30 cellular contexts compared by ENCODE assay signal in genomic region chr4:87806520-87806919, GRCh38. TPM values are rescaled to one million over a fixed set of nuclear protein-coding genes. Genes with fewer than 3 reads are reported as not detected.
DNase-seq lines count a peak whose midpoint lies in the region; TF ChIP-seq lines count a peak whose summit lies in the region.
"Had no signal": no experiment of that assay in that cellular context is flagged by ENCODE, and none has a peak within 500 bp of the region (broad histone marks: within the 10 kb centered on the region; RNA-seq: fewer than 3 reads in every experiment).

No MANE protein-coding gene starts in this region.

- H3K27ac Mint-ChIP-seq in activated T-helper 2 cell treated with anti-CD3 and anti-CD28 coated beads, Interferon-gamma antibody, Interleukin-2, Interleukin-4, amounts not matched to agents 10 μg/mL and 5 μg/mL and 100 μg/mL, durations not matched to agents 14 hours and 24 hours and 36 hours: no peak overlapping the region
- H3K27ac Mint-ChIP-seq: activated CD4-positive, alpha-beta T cell treated with anti-CD3 and anti-CD28 coated beads, Interleukin-2, amount 10 ng/mL, durations not matched to agents 24 days and 14 days; activated CD8-positive, alpha-beta memory T cell treated with anti-CD3 and anti-CD28 coated beads, Interleukin-2, amount 10 ng/mL, durations not matched to agents 7 days and 5 days; activated naive CD4-positive, alpha-beta T cell treated with anti-CD3 and anti-CD28 coated beads, Interleukin-2, amount 50 U/mL, for 24 hours; neural progenitor cell had no signal

- no peak for TF ChIP-seq CTCF in astrocyte of the spinal cord (IDR thresholded peaks at IDR 0.05; ENCODE audit: low read depth, low read length)

- H3K36me3 ChIP-seq in ACC112 (ENCODE audit: insufficient read depth, low read length): no peaks in the 10 kb centered on the region
- H3K36me3 ChIP-seq: ascending aorta, HAP-1, neural progenitor cell had no signal

- DNase-seq in HS-5 (ENCODE audit: low read depth) (peak; percentile 46), astrocyte of the spinal cord (ENCODE audit: low read depth, low spot score) (peak; percentile 42), kidney tubule cell (ENCODE audit: low spot score) (peak; percentile 8), hypothalamus (lab: John Stamatoyannopoulos, UW) (no peak), superior temporal gyrus (ENCODE audit: extremely low spot score) (no peak)
- no peak for DNase-seq in effector CD4-positive, alpha-beta T cell
- no peak for DNase-seq in activated T-helper 2 cell treated with anti-CD3 and anti-CD28 coated beads, Interferon-gamma antibody, Interleukin-2, Interleukin-4, amounts not matched to agents 10 μg/mL and 5 μg/mL and 100 μg/mL, durations not matched to agents 14 hours and 24 hours and 36 hours (ENCODE audit: low spot score)
- DNase-seq: activated CD4-positive, alpha-beta T cell treated with anti-CD3 and anti-CD28 coated beads, Interleukin-2, amount 10 ng/mL, durations not matched to agents 24 days and 14 days; activated CD8-positive, alpha-beta memory T cell treated with anti-CD3 and anti-CD28 coated beads, Interleukin-2, amount 10 ng/mL, durations not matched to agents 7 days and 5 days; DMS53; effector memory CD4-positive, alpha-beta T cell; NCI-H1417; NCI-H2081 treated with DMSO at 0.1 percent for 48 hours; NCI-H82; psoas muscle; stimulated activated CD4-positive, alpha-beta T cell treated with anti-CD3 and anti-CD28 coated beads, Interleukin-2, amount 100 ng/mL, for 24 hours; T-helper 2 cell had no signal

- H3K4me3 Mint-ChIP-seq in activated T-helper 2 cell treated with anti-CD3 and anti-CD28 coated beads, Interferon-gamma antibody, Interleukin-2, Interleukin-4, amounts not matched to agents 10 μg/mL and 5 μg/mL and 100 μg/mL, durations not matched to agents 14 hours and 24 hours and 36 hours (ENCODE audit: low read depth): no peak overlapping the region
- H3K4me3 Mint-ChIP-seq: activated CD4-positive, alpha-beta T cell treated with anti-CD3 and anti-CD28 coated beads, Interleukin-2, amount 10 ng/mL, durations not matched to agents 24 days and 14 days; activated CD8-positive, alpha-beta memory T cell treated with anti-CD3 and anti-CD28 coated beads, Interleukin-2, amount 10 ng/mL, durations not matched to agents 7 days and 5 days; activated naive CD4-positive, alpha-beta T cell treated with anti-CD3 and anti-CD28 coated beads, Interleukin-2, amount 50 U/mL, for 24 hours; neural progenitor cell had no signal

- in situ Hi-C loops in astrocyte of the spinal cord (cut with HindIII; ENCODE audit: low sequenced_read_pairs): no loop called here

- peak overlapping the region; percentile 9; the same call in 1 of the 2 replicates for H3K4me3 ChIP-seq in ACC112 (ENCODE audit: low read depth, low read length)
- H3K4me3 ChIP-seq in astrocyte of the spinal cord (ENCODE audit: low read depth, low read length): no peak overlapping the region
- H3K4me3 ChIP-seq: ascending aorta, HAP-1, lung, neural progenitor cell, psoas muscle, skin epidermis had no signal

- H3K27me3 Mint-ChIP-seq in activated T-helper 2 cell treated with anti-CD3 and anti-CD28 coated beads, Interferon-gamma antibody, Interleukin-2, Interleukin-4, amounts not matched to agents 10 μg/mL and 5 μg/mL and 100 μg/mL, durations not matched to agents 14 hours and 24 hours and 36 hours (ENCODE audit: low read depth): no peaks in the 10 kb centered on the region
- H3K27me3 Mint-ChIP-seq: activated CD4-positive, alpha-beta T cell treated with anti-CD3 and anti-CD28 coated beads, Interleukin-2, amount 10 ng/mL, durations not matched to agents 24 days and 14 days had no signal

- H3K27ac ChIP-seq in ACC112 (ENCODE audit: low read depth, low read length): peak overlapping the region; percentile 50
- H3K27ac ChIP-seq: ascending aorta, neural progenitor cell, psoas muscle, skin epidermis had no signal

- no peaks in the 10 kb centered on the region for H3K4me1 Mint-ChIP-seq in activated T-helper 2 cell treated with anti-CD3 and anti-CD28 coated beads, Interferon-gamma antibody, Interleukin-2, Interleukin-4, amounts not matched to agents 10 μg/mL and 5 μg/mL and 100 μg/mL, durations not matched to agents 14 hours and 24 hours and 36 hours (ENCODE audit: low read depth)
- H3K4me1 Mint-ChIP-seq: activated CD4-positive, alpha-beta T cell treated with anti-CD3 and anti-CD28 coated beads, Interleukin-2, amount 10 ng/mL, durations not matched to agents 24 days and 14 days; activated CD8-positive, alpha-beta memory T cell treated with anti-CD3 and anti-CD28 coated beads, Interleukin-2, amount 10 ng/mL, durations not matched to agents 7 days and 5 days; activated naive CD4-positive, alpha-beta T cell treated with anti-CD3 and anti-CD28 coated beads, Interleukin-2, amount 50 U/mL, for 24 hours; neural progenitor cell had no signal

- H3K27me3 ChIP-seq in ACC112 (ENCODE audit: insufficient read depth, low read length): no peaks in the 10 kb centered on the region
- H3K27me3 ChIP-seq: ascending aorta, neural progenitor cell had no signal

- H3K79me2 ChIP-seq in ACC112 (ENCODE audit: control insufficient read depth, insufficient read depth, low read length, unreplicated experiment): no peaks in the 10 kb centered on the region

- no peaks in the 10 kb centered on the region for H3K9me3 Mint-ChIP-seq in activated T-helper 2 cell treated with anti-CD3 and anti-CD28 coated beads, Interferon-gamma antibody, Interleukin-2, Interleukin-4, amounts not matched to agents 10 μg/mL and 5 μg/mL and 100 μg/mL, durations not matched to agents 14 hours and 24 hours and 36 hours
- H3K9me3 Mint-ChIP-seq: activated CD4-positive, alpha-beta T cell treated with anti-CD3 and anti-CD28 coated beads, Interleukin-2, amount 10 ng/mL, durations not matched to agents 24 days and 14 days; activated naive CD4-positive, alpha-beta T cell treated with anti-CD3 and anti-CD28 coated beads, Interleukin-2, amount 50 U/mL, for 24 hours had no signal

- peaks cover 20% of the 10 kb centered on the region for H3K4me1 ChIP-seq in ACC112 (ENCODE audit: control insufficient read depth, insufficient read depth, low read length, unreplicated experiment)
- H3K4me1 ChIP-seq: ascending aorta, HAP-1, neural progenitor cell, psoas muscle had no signal

- H3K36me3 Mint-ChIP-seq in activated T-helper 2 cell treated with anti-CD3 and anti-CD28 coated beads, Interferon-gamma antibody, Interleukin-2, Interleukin-4, amounts not matched to agents 10 μg/mL and 5 μg/mL and 100 μg/mL, durations not matched to agents 14 hours and 24 hours and 36 hours (ENCODE audit: low read depth): no peaks in the 10 kb centered on the region
- H3K36me3 Mint-ChIP-seq: activated CD8-positive, alpha-beta memory T cell treated with anti-CD3 and anti-CD28 coated beads, Interleukin-2, amount 10 ng/mL, durations not matched to agents 7 days and 5 days; activated naive CD4-positive, alpha-beta T cell treated with anti-CD3 and anti-CD28 coated beads, Interleukin-2, amount 50 U/mL, for 24 hours; neural progenitor cell had no signal

- intact Hi-C loops in activated T-helper 2 cell treated with anti-CD3 and anti-CD28 coated beads, Interferon-gamma antibody, Interleukin-2, Interleukin-4, amounts not matched to agents 10 μg/mL and 5 μg/mL and 100 μg/mL, durations not matched to agents 14 hours and 24 hours and 36 hours (cut with micrococcal nuclease): no loop called here

- peak overlapping the region; percentile 64 for H2AFZ ChIP-seq in ACC112 (ENCODE audit: low read length, unreplicated experiment)
- H2AFZ ChIP-seq: neural progenitor cell had no signal

RNA-seq across cellular contexts. Expression of gene IBSP, which starts 7.2 kb away (rescaled TPM):
- not detected in 2 replicates for total RNA-seq in activated T-helper 2 cell treated with anti-CD3 and anti-CD28 coated beads, Interferon-gamma antibody, Interleukin-2, Interleukin-4, amounts not matched to agents 10 μg/mL and 5 μg/mL and 100 μg/mL, durations not matched to agents 14 hours and 24 hours and 36 hours
- total RNA-seq: activated CD4-positive, alpha-beta T cell treated with anti-CD3 and anti-CD28 coated beads, Interleukin-2, amount 10 ng/mL, durations not matched to agents 24 days and 14 days; activated CD8-positive, alpha-beta memory T cell treated with anti-CD3 and anti-CD28 coated beads, Interleukin-2, amount 10 ng/mL, durations not matched to agents 7 days and 5 days; ascending aorta; esophagus mucosa; kidney epithelial cell; psoas muscle; subcutaneous adipose tissue; ureter had no signal

RNA-seq across cellular contexts. Expression of gene MEPE, which starts 26.2 kb away (rescaled TPM):
- not detected in 2 replicates for total RNA-seq in activated T-helper 2 cell treated with anti-CD3 and anti-CD28 coated beads, Interferon-gamma antibody, Interleukin-2, Interleukin-4, amounts not matched to agents 10 μg/mL and 5 μg/mL and 100 μg/mL, durations not matched to agents 14 hours and 24 hours and 36 hours
- total RNA-seq: activated CD4-positive, alpha-beta T cell treated with anti-CD3 and anti-CD28 coated beads, Interleukin-2, amount 10 ng/mL, durations not matched to agents 24 days and 14 days; activated CD8-positive, alpha-beta memory T cell treated with anti-CD3 and anti-CD28 coated beads, Interleukin-2, amount 10 ng/mL, durations not matched to agents 7 days and 5 days; ascending aorta; chondrocyte; esophagus mucosa; kidney epithelial cell; lung; OCI-LY7; psoas muscle; subcutaneous adipose tissue; ureter had no signal

Comparison
In these comparisons a context has a peak if more than half of its experiments do, and no peak if none do; other contexts are left out.
1. DNase-seq: peak in HS-5 (single experiment), astrocyte of the spinal cord (single experiment) and kidney tubule cell (single experiment); none in hypothalamus (0 of 51), effector CD4-positive, alpha-beta T cell (single experiment), superior temporal gyrus (single experiment) and activated T-helper 2 cell treated with anti-CD3 and anti-CD28 coated beads, Interferon-gamma antibody, Interleukin-2, Interleukin-4, amounts not matched to agents 10 μg/mL and 5 μg/mL and 100 μg/mL, durations not matched to agents 14 hours and 24 hours and 36 hours (single experiment).